Comparison of ENCODE assay signal across 1 cellular context in the genomic region with DNA sequence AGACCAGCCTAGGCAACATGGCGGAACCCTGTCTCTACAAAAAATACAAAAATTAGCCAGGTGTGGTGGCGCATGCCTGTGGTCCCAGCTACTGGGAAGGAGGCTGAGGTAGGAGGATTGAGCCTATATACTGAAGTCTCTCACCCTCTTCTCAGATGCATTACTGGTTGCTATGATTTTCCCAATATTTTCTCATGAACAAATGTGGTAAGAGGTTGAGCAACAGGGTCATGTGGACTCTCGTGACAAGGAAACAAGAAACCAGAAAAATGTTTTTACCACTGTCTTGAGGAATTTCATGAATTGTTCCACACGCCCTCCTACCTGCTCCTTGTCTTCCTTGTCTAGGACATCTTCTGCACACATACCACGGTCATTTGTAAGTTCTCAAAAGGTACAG.
TF ChIP-seq lines count a peak whose summit lies in the region.

No MANE protein-coding gene starts in this region.

TF ChIP-seq in HepG2, 621 proteins besides CTCF, POLR2A, EP300 and RAD21:
- TF ChIP-seq, protein P1, sequence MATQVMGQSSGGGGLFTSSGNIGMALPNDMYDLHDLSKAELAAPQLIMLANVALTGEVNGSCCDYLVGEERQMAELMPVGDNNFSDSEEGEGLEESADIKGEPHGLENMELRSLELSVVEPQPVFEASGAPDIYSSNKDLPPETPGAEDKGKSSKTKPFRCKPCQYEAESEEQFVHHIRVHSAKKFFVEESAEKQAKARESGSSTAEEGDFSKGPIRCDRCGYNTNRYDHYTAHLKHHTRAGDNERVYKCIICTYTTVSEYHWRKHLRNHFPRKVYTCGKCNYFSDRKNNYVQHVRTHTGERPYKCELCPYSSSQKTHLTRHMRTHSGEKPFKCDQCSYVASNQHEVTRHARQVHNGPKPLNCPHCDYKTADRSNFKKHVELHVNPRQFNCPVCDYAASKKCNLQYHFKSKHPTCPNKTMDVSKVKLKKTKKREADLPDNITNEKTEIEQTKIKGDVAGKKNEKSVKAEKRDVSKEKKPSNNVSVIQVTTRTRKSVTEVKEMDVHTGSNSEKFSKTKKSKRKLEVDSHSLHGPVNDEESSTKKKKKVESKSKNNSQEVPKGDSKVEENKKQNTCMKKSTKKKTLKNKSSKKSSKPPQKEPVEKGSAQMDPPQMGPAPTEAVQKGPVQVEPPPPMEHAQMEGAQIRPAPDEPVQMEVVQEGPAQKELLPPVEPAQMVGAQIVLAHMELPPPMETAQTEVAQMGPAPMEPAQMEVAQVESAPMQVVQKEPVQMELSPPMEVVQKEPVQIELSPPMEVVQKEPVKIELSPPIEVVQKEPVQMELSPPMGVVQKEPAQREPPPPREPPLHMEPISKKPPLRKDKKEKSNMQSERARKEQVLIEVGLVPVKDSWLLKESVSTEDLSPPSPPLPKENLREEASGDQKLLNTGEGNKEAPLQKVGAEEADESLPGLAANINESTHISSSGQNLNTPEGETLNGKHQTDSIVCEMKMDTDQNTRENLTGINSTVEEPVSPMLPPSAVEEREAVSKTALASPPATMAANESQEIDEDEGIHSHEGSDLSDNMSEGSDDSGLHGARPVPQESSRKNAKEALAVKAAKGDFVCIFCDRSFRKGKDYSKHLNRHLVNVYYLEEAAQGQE (IDR thresholded peaks at IDR 0.05; ENCODE audit: borderline replicate concordance in 1 of 2, low read depth in 1 of 2, low read length in 2 of 2), result no peak
- no peak for TF ChIP-seq KAT2B (IDR thresholded peaks at IDR 0.05; ENCODE audit: borderline replicate concordance, low read depth, low read length)
- no peak for TF ChIP-seq ZNF34 (CRISPR knock-in tag; IDR thresholded peaks at IDR 0.05; ENCODE audit: borderline replicate concordance)
- TF ChIP-seq AGO2 (optimal IDR thresholded peaks at IDR 0.05; ENCODE audit: low read depth, low read length), result no peak
- TF ChIP-seq, protein P2, sequence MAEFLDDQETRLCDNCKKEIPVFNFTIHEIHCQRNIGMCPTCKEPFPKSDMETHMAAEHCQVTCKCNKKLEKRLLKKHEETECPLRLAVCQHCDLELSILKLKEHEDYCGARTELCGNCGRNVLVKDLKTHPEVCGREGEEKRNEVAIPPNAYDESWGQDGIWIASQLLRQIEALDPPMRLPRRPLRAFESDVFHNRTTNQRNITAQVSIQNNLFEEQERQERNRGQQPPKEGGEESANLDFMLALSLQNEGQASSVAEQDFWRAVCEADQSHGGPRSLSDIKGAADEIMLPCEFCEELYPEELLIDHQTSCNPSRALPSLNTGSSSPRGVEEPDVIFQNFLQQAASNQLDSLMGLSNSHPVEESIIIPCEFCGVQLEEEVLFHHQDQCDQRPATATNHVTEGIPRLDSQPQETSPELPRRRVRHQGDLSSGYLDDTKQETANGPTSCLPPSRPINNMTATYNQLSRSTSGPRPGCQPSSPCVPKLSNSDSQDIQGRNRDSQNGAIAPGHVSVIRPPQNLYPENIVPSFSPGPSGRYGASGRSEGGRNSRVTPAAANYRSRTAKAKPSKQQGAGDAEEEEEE (CRISPR knock-in tag; IDR thresholded peaks at IDR 0.05; ENCODE audit: borderline replicate concordance), result no peak
- no peak for TF ChIP-seq ZNF160 (CRISPR knock-in tag; IDR thresholded peaks at IDR 0.05)
- TF ChIP-seq, protein P3, sequence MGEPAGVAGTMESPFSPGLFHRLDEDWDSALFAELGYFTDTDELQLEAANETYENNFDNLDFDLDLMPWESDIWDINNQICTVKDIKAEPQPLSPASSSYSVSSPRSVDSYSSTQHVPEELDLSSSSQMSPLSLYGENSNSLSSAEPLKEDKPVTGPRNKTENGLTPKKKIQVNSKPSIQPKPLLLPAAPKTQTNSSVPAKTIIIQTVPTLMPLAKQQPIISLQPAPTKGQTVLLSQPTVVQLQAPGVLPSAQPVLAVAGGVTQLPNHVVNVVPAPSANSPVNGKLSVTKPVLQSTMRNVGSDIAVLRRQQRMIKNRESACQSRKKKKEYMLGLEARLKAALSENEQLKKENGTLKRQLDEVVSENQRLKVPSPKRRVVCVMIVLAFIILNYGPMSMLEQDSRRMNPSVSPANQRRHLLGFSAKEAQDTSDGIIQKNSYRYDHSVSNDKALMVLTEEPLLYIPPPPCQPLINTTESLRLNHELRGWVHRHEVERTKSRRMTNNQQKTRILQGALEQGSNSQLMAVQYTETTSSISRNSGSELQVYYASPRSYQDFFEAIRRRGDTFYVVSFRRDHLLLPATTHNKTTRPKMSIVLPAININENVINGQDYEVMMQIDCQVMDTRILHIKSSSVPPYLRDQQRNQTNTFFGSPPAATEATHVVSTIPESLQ (CRISPR knock-in tag; conservative IDR thresholded peaks at IDR 0.05), result no peak
- TF ChIP-seq, protein P4, sequence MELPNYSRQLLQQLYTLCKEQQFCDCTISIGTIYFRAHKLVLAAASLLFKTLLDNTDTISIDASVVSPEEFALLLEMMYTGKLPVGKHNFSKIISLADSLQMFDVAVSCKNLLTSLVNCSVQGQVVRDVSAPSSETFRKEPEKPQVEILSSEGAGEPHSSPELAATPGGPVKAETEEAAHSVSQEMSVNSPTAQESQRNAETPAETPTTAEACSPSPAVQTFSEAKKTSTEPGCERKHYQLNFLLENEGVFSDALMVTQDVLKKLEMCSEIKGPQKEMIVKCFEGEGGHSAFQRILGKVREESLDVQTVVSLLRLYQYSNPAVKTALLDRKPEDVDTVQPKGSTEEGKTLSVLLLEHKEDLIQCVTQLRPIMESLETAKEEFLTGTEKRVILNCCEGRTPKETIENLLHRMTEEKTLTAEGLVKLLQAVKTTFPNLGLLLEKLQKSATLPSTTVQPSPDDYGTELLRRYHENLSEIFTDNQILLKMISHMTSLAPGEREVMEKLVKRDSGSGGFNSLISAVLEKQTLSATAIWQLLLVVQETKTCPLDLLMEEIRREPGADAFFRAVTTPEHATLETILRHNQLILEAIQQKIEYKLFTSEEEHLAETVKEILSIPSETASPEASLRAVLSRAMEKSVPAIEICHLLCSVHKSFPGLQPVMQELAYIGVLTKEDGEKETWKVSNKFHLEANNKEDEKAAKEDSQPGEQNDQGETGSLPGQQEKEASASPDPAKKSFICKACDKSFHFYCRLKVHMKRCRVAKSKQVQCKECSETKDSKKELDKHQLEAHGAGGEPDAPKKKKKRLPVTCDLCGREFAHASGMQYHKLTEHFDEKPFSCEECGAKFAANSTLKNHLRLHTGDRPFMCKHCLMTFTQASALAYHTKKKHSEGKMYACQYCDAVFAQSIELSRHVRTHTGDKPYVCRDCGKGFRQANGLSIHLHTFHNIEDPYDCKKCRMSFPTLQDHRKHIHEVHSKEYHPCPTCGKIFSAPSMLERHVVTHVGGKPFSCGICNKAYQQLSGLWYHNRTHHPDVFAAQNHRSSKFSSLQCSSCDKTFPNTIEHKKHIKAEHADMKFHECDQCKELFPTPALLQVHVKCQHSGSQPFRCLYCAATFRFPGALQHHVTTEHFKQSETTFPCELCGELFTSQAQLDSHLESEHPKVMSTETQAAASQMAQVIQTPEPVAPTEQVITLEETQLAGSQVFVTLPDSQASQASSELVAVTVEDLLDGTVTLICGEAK (IDR thresholded peaks at IDR 0.05), result no peak
- TF ChIP-seq, protein P4 (CRISPR knock-in tag; IDR thresholded peaks at IDR 0.05), result no peak
